ENCODE assay signal across 16 cellular contexts in genomic region chr3:113623324-113623723, GRCh38.
A peak's percentile ranks its signal among the peaks of the same experiment; 100 is the strongest.
DNase-seq lines count a peak whose midpoint lies in the region; TF ChIP-seq lines count a peak whose summit lies in the region.
"Had no signal": no experiment of that assay in that cellular context is flagged by ENCODE, and none has a peak within 500 bp of the region (broad histone marks: within the 10 kb centered on the region; RNA-seq: fewer than 3 reads in every experiment).

No MANE protein-coding gene starts in this region.

- peak; percentile 4 for DNase-seq in COLO668 (lab: John Stamatoyannopoulos, UW; ENCODE audit: unreplicated experiment)
- peak; percentile 11 for DNase-seq in NCI-H69 (lab: John Stamatoyannopoulos, UW)
- no peak for DNase-seq in epithelial cell of proximal tubule (ENCODE audit: low read depth)
- no peak for DNase-seq in osteocyte (ENCODE audit: extremely low spot score, unreplicated experiment)
- no peak for DNase-seq in NCI-H128 (lab: John Stamatoyannopoulos, UW; ENCODE audit: unreplicated experiment)
- no peak for DNase-seq in A172 (ENCODE audit: low spot score)
- DNase-seq in substantia nigra (lab: John Stamatoyannopoulos, UW), result no peak
- no peak for DNase-seq in activated CD4-positive, alpha-beta T cell treated with anti-CD3 and anti-CD28 coated beads for 48 hours
- DNase-seq: activated CD4-positive, alpha-beta T cell treated with anti-CD3 and anti-CD28 coated beads for 4 hours; activated effector memory CD4-positive, alpha-beta T cell treated with anti-CD3 and anti-CD28 coated beads, Interleukin-2, amount 50 U/mL, for 16 hours; GM23248; left lung; NCI-H1436; SW 1271 had no signal

- H3K4me3 Mint-ChIP-seq in osteocyte (ENCODE audit: unreplicated experiment), result no peak overlapping the region
- H3K4me3 Mint-ChIP-seq: stimulated activated effector memory CD8-positive, alpha-beta T cell treated with anti-CD3 and anti-CD28 coated beads, Interleukin-12 subunit alpha, Interleukin-12 subunit beta, amount 100 ng/mL, for 72 hours had no signal

- peaks cover 33% of the 10 kb centered on the region for H3K27me3 Mint-ChIP-seq in osteocyte (ENCODE audit: unreplicated experiment)

- H3K4me3 ChIP-seq in epithelial cell of proximal tubule (ENCODE audit: low read depth, low read length), result no peak overlapping the region
- H3K4me3 ChIP-seq: GM23248, left lung had no signal

- H3K36me3 Mint-ChIP-seq in osteocyte (ENCODE audit: unreplicated experiment), result no peaks in the 10 kb centered on the region

- no peaks in the 10 kb centered on the region for H3K9me3 Mint-ChIP-seq in osteocyte (ENCODE audit: unreplicated experiment)
- H3K9me3 Mint-ChIP-seq: stimulated activated effector memory CD8-positive, alpha-beta T cell treated with anti-CD3 and anti-CD28 coated beads, Interleukin-12 subunit alpha, Interleukin-12 subunit beta, amount 100 ng/mL, for 72 hours had no signal

- no peak overlapping the region for H3K27ac ChIP-seq in substantia nigra (ENCODE audit: low read depth, low read length, poor library complexity, severe bottlenecking)
- H3K27ac ChIP-seq: GM23248, left lung, neutrophil had no signal

- peak; percentile 32 for TF ChIP-seq CTCF in epithelial cell of proximal tubule (conservative IDR thresholded peaks at IDR 0.05; ENCODE audit: low read depth, low read length)
- TF ChIP-seq CTCF in osteocyte (IDR thresholded peaks at IDR 0.05), result peak; percentile 10

- H3K4me1 Mint-ChIP-seq in osteocyte (ENCODE audit: unreplicated experiment), result peaks cover 11% of the 10 kb centered on the region
- H3K4me1 Mint-ChIP-seq: stimulated activated effector memory CD8-positive, alpha-beta T cell treated with anti-CD3 and anti-CD28 coated beads, Interleukin-12 subunit alpha, Interleukin-12 subunit beta, amount 100 ng/mL, for 72 hours had no signal

- H3K27ac Mint-ChIP-seq in osteocyte (ENCODE audit: unreplicated experiment), result no peak overlapping the region
- H3K27ac Mint-ChIP-seq: stimulated activated effector memory CD8-positive, alpha-beta T cell treated with anti-CD3 and anti-CD28 coated beads, Interleukin-12 subunit alpha, Interleukin-12 subunit beta, amount 100 ng/mL, for 72 hours had no signal

Comparison
In these comparisons a context has a peak if more than half of its experiments do, and no peak if none do; other contexts are left out.
1. DNase-seq: peak in COLO668 (single experiment) and NCI-H69 (single experiment); none in epithelial cell of proximal tubule (single experiment), osteocyte (single experiment), NCI-H128 (single experiment), A172 (single experiment), substantia nigra (0 of 49) and activated CD4-positive, alpha-beta T cell treated with anti-CD3 and anti-CD28 coated beads for 48 hours (single experiment).